In genomic region chr7:26200113-26200443, GRCh38 we compare ENCODE assay signal across 1 cellular context.
A peak's percentile ranks its signal among the peaks of the same experiment; 100 is the strongest.
TF ChIP-seq lines count a peak whose summit lies in the region.

No MANE protein-coding gene starts in this region.

TF ChIP-seq in HCT116, 20 proteins besides CTCF, POLR2A, EP300 and RAD21:
- peak; percentile 17; the same call in 1 of the 2 replicates for TF ChIP-seq EGR1 (IDR thresholded peaks at IDR 0.05; ENCODE audit: low read depth)
- no peak for TF ChIP-seq ZNF274 (IDR thresholded peaks at IDR 0.05; ENCODE audit: low read depth, low read length)
- TF ChIP-seq YY1 (IDR thresholded peaks at IDR 0.05; ENCODE audit: extremely low read depth, insufficient replicate concordance, low read depth, low read length): peak; percentile 85
- TF ChIP-seq ATF3 (IDR thresholded peaks at IDR 0.05): no peak
